Comparison of ENCODE assay signal across 15 cellular contexts in genomic region chr3:365268-365667, GRCh38.
DNase-seq lines count a peak whose midpoint lies in the region; ATAC-seq and TF ChIP-seq lines count a peak whose summit lies in the region.
"Had no signal": no experiment of that assay in that cellular context is flagged by ENCODE, and none has a peak within 500 bp of the region (broad histone marks: within the 10 kb centered on the region; RNA-seq: fewer than 3 reads in every experiment).

No MANE protein-coding gene starts in this region.

- H3K27me3 ChIP-seq in PC-9 (ENCODE audit: insufficient read depth, low read depth), result no peaks in the 10 kb centered on the region

- no peak for TF ChIP-seq CTCF in PC-9 (conservative IDR thresholded peaks at IDR 0.05)

- ATAC-seq in GM19372 (IDR thresholded peaks at IDR 0.05; ENCODE audit: low read depth, unreplicated experiment), result peak; percentile 62
- peak; percentile 75 for ATAC-seq in HG02642 (IDR thresholded peaks at IDR 0.05; ENCODE audit: poor library complexity, unreplicated experiment)
- ATAC-seq in HG03342 (IDR thresholded peaks at IDR 0.05; ENCODE audit: unreplicated experiment), result peak; percentile 73
- no peak for ATAC-seq in activated T-cell treated with anti-CD3 and anti-CD28 coated beads, Interleukin-2, amount 50 U/mL, for 72 hours (replicated peaks in 1 of 2)

- no peaks in the 10 kb centered on the region for H3K36me3 Mint-ChIP-seq in activated T-cell treated with anti-CD3 and anti-CD28 coated beads, Interleukin-2, amount 50 U/mL, for 72 hours (ENCODE audit: insufficient read depth in 2 of 2)

- no peaks in the 10 kb centered on the region for H3K79me2 ChIP-seq in PC-9 (ENCODE audit: low read depth)

- H3K4me3 ChIP-seq in PC-9, result no peak overlapping the region

- in situ Hi-C loops in ACHN (cut with HindIII; ENCODE audit: low pct_ligation_motif_present, low pct_unique_long_range_greater_than_20kb, low sequenced_read_pairs), result no loop called here

- POLR2A ChIA-PET in PC-9 (lab: Charles Lee; ENCODE audit: unreplicated experiment), result no interaction called here

- no TSS peak for BruUV-seq in PC-9 (replicated peaks; lab: Mats Ljungman, UMichigan)

- no peaks in the 10 kb centered on the region for H3K27me3 Mint-ChIP-seq in activated T-cell treated with anti-CD3 and anti-CD28 coated beads, Interleukin-2, amount 50 U/mL, for 72 hours (ENCODE audit: low read depth)
- H3K27me3 Mint-ChIP-seq: activated CD4-positive, alpha-beta T cell treated with anti-CD3 and anti-CD28 coated beads, Interleukin-2, amount 10 ng/mL, durations not matched to agents 24 days and 14 days had no signal

- H3K9me3 Mint-ChIP-seq in activated T-cell treated with anti-CD3 and anti-CD28 coated beads, Interleukin-2, amount 50 U/mL, for 72 hours, result peaks cover 4 to 8% of the 10 kb centered on the region in 2 donors
- H3K9me3 Mint-ChIP-seq: activated CD4-positive, alpha-beta T cell treated with anti-CD3 and anti-CD28 coated beads, Interleukin-2, amount 10 ng/mL, durations not matched to agents 24 days and 14 days; activated T-helper 1 cell treated with anti-CD3 and anti-CD28 coated beads, Interleukin-12 subunit alpha, Interleukin-12 subunit beta, Interleukin-2, Interleukin-4 antibody, amounts not matched to agents 30 ng/mL and 10 ng/mL and 1 ng/mL, durations not matched to agents 14 hours and 24 hours and 36 hours had no signal

- peak; percentile 24 for DNase-seq in ACHN
- no peak for DNase-seq in PC-9
- DNase-seq in activated T-cell treated with anti-CD3 and anti-CD28 coated beads, Interleukin-2, amount 50 U/mL, for 72 hours, result no peak
- DNase-seq in OCI-M1 (lab: John Stamatoyannopoulos, UW), result no peak
- no peak for DNase-seq in GDM1 (lab: John Stamatoyannopoulos, UW)
- DNase-seq: 8988T; activated CD4-positive, alpha-beta T cell treated with anti-CD3 and anti-CD28 coated beads, Interleukin-2, amount 10 ng/mL, durations not matched to agents 24 days and 14 days; immature natural killer cell; NCI-H345; posterior cingulate gyrus; trophoblast cell had no signal

- no peak overlapping the region for H2AFZ ChIP-seq in PC-9

- no peak overlapping the region for H3K4me3 Mint-ChIP-seq in activated T-cell treated with anti-CD3 and anti-CD28 coated beads, Interleukin-2, amount 50 U/mL, for 72 hours
- H3K4me3 Mint-ChIP-seq: activated CD4-positive, alpha-beta T cell treated with anti-CD3 and anti-CD28 coated beads, Interleukin-2, amount 10 ng/mL, durations not matched to agents 24 days and 14 days; activated T-helper 1 cell treated with anti-CD3 and anti-CD28 coated beads, Interleukin-12 subunit alpha, Interleukin-12 subunit beta, Interleukin-2, Interleukin-4 antibody, amounts not matched to agents 30 ng/mL and 10 ng/mL and 1 ng/mL, durations not matched to agents 14 hours and 24 hours and 36 hours; immature natural killer cell had no signal

- H3K4me1 Mint-ChIP-seq in activated T-cell treated with anti-CD3 and anti-CD28 coated beads, Interleukin-2, amount 50 U/mL, for 72 hours (ENCODE audit: low read depth), result no peaks in the 10 kb centered on the region
- H3K4me1 Mint-ChIP-seq: activated CD4-positive, alpha-beta T cell treated with anti-CD3 and anti-CD28 coated beads, Interleukin-2, amount 10 ng/mL, durations not matched to agents 24 days and 14 days; immature natural killer cell had no signal

- H3F3A ChIP-seq in PC-9 (ENCODE audit: insufficient read depth, low read depth), result no peaks in the 10 kb centered on the region

- no peak overlapping the region for H3K27ac Mint-ChIP-seq in activated T-cell treated with anti-CD3 and anti-CD28 coated beads, Interleukin-2, amount 50 U/mL, for 72 hours
- H3K27ac Mint-ChIP-seq: activated CD4-positive, alpha-beta T cell treated with anti-CD3 and anti-CD28 coated beads, Interleukin-2, amount 10 ng/mL, durations not matched to agents 24 days and 14 days; activated T-helper 1 cell treated with anti-CD3 and anti-CD28 coated beads, Interleukin-12 subunit alpha, Interleukin-12 subunit beta, Interleukin-2, Interleukin-4 antibody, amounts not matched to agents 30 ng/mL and 10 ng/mL and 1 ng/mL, durations not matched to agents 14 hours and 24 hours and 36 hours; immature natural killer cell had no signal

- CTCF ChIA-PET in PC-9 (lab: Charles Lee), result no interaction called here

- H3K27ac ChIP-seq in PC-9, result no peak overlapping the region

- no peaks in the 10 kb centered on the region for H3K9me2 ChIP-seq in PC-9 (ENCODE audit: insufficient read depth)

- H3K4me1 ChIP-seq in PC-9 (replicated peaks; ENCODE audit: insufficient read depth), result no peaks in the 10 kb centered on the region

- no peaks in the 10 kb centered on the region for H3K9me3 ChIP-seq in PC-9 (ENCODE audit: insufficient read depth, low read depth)

- H4K20me1 ChIP-seq in PC-9 (ENCODE audit: insufficient read depth), result no peaks in the 10 kb centered on the region

- intact Hi-C loops in PC-9 (cut with micrococcal nuclease; ENCODE audit: unreplicated experiment), result no loop called here

- H3K4me2 ChIP-seq in PC-9, result no peak overlapping the region

- no peaks in the 10 kb centered on the region for H3K36me3 ChIP-seq in PC-9 (ENCODE audit: low read depth)

Comparison
In these comparisons a context has a peak if more than half of its experiments do, and no peak if none do; other contexts are left out.
1. ATAC-seq: peak in GM19372 (single experiment), HG02642 (single experiment) and HG03342 (single experiment); none in activated T-cell treated with anti-CD3 and anti-CD28 coated beads, Interleukin-2, amount 50 U/mL, for 72 hours (0 of 2).